Comparison of ENCODE assay signal across 23 cellular contexts in the genomic region with DNA sequence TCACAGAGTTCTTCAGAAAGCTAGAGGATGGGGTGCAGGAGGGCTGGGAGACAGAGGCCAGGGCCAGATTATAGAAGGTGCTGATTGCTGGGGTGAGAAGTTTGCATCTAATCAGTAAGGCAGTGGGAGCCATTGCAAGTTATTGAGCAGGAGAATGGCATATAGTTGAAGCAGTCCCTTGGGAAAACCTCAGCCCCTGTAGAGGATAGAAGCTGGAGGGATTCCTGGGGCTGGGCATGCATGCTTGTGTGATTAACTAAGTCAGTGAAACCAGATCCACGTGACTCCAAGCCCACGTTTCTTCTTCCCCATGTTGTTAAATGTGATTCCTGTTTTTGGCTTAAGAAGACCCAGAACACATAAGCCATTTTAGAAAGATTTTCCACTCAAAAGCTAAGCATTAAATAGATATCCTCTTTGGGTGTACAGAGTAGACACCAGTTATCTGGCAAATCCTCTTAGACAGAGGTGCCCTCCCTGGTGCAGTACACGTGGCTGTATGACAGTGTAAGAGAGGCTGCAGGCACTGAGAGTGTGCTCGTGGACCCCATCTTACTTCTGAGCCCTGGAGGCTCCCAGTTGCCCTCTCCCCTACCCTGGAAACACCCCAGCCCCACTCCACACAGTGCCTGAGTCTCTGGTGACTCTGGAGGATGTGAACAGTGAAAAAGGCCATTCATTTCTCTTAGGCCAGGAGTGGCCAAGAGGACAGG. TPM values are rescaled to one million over a fixed set of nuclear protein-coding genes. Genes with fewer than 3 reads are reported as not detected.
A peak's percentile ranks its signal among the peaks of the same experiment; 100 is the strongest.
DNase-seq lines count a peak whose midpoint lies in the region; ATAC-seq, FAIRE-seq and TF ChIP-seq lines count a peak whose summit lies in the region.
"Had no signal": no experiment of that assay in that cellular context is flagged by ENCODE, and none has a peak within 500 bp of the region (broad histone marks: within the 10 kb centered on the region; RNA-seq: fewer than 3 reads in every experiment).

No MANE protein-coding gene starts in this region.

- peaks cover 71% of the 10 kb centered on the region for H4K20me1 ChIP-seq in astrocyte (ENCODE audit: insufficient read depth, low read length)

- no peak overlapping the region for H3K9ac ChIP-seq in astrocyte (ENCODE audit: low read length)

- H3K4me2 ChIP-seq in astrocyte (ENCODE audit: low read length) = peak overlapping the region; percentile 86
- H3K4me2 ChIP-seq: A549 had no signal

- H3K9me3 ChIP-seq in astrocyte (ENCODE audit: insufficient read depth, low read depth, low read length) = no peaks in the 10 kb centered on the region
- H3K9me3 ChIP-seq: breast epithelium, stomach had no signal

- CTCF ChIA-PET in AG04449 (lab: Yijun Ruan, JAX) = interaction anchor here (0.8 to 3.2 kb wide), 4 partner anchors 9 to 58 kb away, joined by 4 to 18 read pairs (median 7); no protein-coding TSS in a partner anchor
- CTCF ChIA-PET in WTC11 (lab: Charles Lee) = interaction anchor here (1.4 kb wide), 1 partner anchor 9 kb away, joined by 6 read pairs; no protein-coding TSS in a partner anchor

- H3K9me3 Mint-ChIP-seq in astrocyte (ENCODE audit: unreplicated experiment) = peaks cover 2% of the 10 kb centered on the region
- no peaks in the 10 kb centered on the region for H3K9me3 Mint-ChIP-seq in activated naive CD8-positive, alpha-beta T cell treated with anti-CD3 and anti-CD28 coated beads for 36 hours
- no peaks in the 10 kb centered on the region for H3K9me3 Mint-ChIP-seq in WTC11
- H3K9me3 Mint-ChIP-seq: activated CD4-positive, alpha-beta T cell treated with anti-CD3 and anti-CD28 coated beads, Interleukin-2, amount 10 ng/mL, durations not matched to agents 7 days and 5 days had no signal

- H3K4me3 ChIP-seq in AG04449 (ENCODE audit: low read depth, low read length) = no peak overlapping the region
- H3K4me3 ChIP-seq in astrocyte (ENCODE audit: insufficient read depth, low read depth, low read length) = no peak overlapping the region
- H3K4me3 ChIP-seq: A549, breast epithelium had no signal

- H3K27ac Mint-ChIP-seq in astrocyte (ENCODE audit: unreplicated experiment) (no peak overlapping the region), WTC11 (no peak overlapping the region)
- no peak overlapping the region for H3K27ac Mint-ChIP-seq in activated naive CD8-positive, alpha-beta T cell treated with anti-CD3 and anti-CD28 coated beads for 36 hours
- H3K27ac Mint-ChIP-seq: activated CD4-positive, alpha-beta T cell treated with anti-CD3 and anti-CD28 coated beads, Interleukin-2, amount 10 ng/mL, durations not matched to agents 7 days and 5 days; memory B cell had no signal

- peaks cover 2% of the 10 kb centered on the region for H3K36me3 Mint-ChIP-seq in astrocyte (ENCODE audit: low read depth, unreplicated experiment)
- H3K36me3 Mint-ChIP-seq in activated naive CD8-positive, alpha-beta T cell treated with anti-CD3 and anti-CD28 coated beads for 36 hours = no peaks in the 10 kb centered on the region
- H3K36me3 Mint-ChIP-seq in WTC11 = peaks cover 7% of the 10 kb centered on the region; the same call in 1 of the 2 replicates
- H3K36me3 Mint-ChIP-seq: memory B cell had no signal

- no peak overlapping the region for H3K27ac ChIP-seq in astrocyte (ENCODE audit: low read depth, low read length)
- H3K27ac ChIP-seq: A549, breast epithelium had no signal

- no peak overlapping the region for H3K4me3 Mint-ChIP-seq in astrocyte (ENCODE audit: unreplicated experiment)
- no peak overlapping the region for H3K4me3 Mint-ChIP-seq in activated naive CD8-positive, alpha-beta T cell treated with anti-CD3 and anti-CD28 coated beads for 36 hours
- no peak overlapping the region for H3K4me3 Mint-ChIP-seq in WTC11
- H3K4me3 Mint-ChIP-seq: activated CD4-positive, alpha-beta T cell treated with anti-CD3 and anti-CD28 coated beads, Interleukin-2, amount 10 ng/mL, durations not matched to agents 7 days and 5 days; memory B cell had no signal

- H2AFZ ChIP-seq in astrocyte (ENCODE audit: low read depth, low read length) = no peak overlapping the region

- H3K27me3 Mint-ChIP-seq in astrocyte (ENCODE audit: low read depth, unreplicated experiment) (peaks cover 42% of the 10 kb centered on the region), WTC11 (ENCODE audit: low read depth) (peaks cover 37% of the 10 kb centered on the region)
- H3K27me3 Mint-ChIP-seq in activated naive CD8-positive, alpha-beta T cell treated with anti-CD3 and anti-CD28 coated beads for 36 hours = peaks cover 70% of the 10 kb centered on the region

- ATAC-seq in WTC11 (no peak), esophagus mucosa (no peak)
- ATAC-seq: A549 had no signal

- peaks cover 21% of the 10 kb centered on the region for H3K4me1 ChIP-seq in astrocyte (ENCODE audit: insufficient read depth, low read length)

- H3K4me1 Mint-ChIP-seq in astrocyte (ENCODE audit: low read depth, unreplicated experiment) = peaks cover 5% of the 10 kb centered on the region
- H3K4me1 Mint-ChIP-seq in activated naive CD8-positive, alpha-beta T cell treated with anti-CD3 and anti-CD28 coated beads for 36 hours = peaks cover 4% of the 10 kb centered on the region
- H3K4me1 Mint-ChIP-seq in WTC11 = peaks cover 32% of the 10 kb centered on the region

- H3K36me3 ChIP-seq in astrocyte (ENCODE audit: insufficient read depth, low read length) = no peaks in the 10 kb centered on the region
- H3K36me3 ChIP-seq: breast epithelium had no signal

- POLR2A ChIA-PET in AG04449 (lab: Yijun Ruan, JAX) (no interaction called here), WTC11 (lab: Charles Lee) (no interaction called here)

- no peak for FAIRE-seq in astrocyte (lab: Jason Lieb, UNC)
- FAIRE-seq: A549, islet of Langerhans had no signal

- DNase-seq in AG04449 (ENCODE audit: low read depth, low spot score) = peak; percentile 40
- peak; percentile 15 for DNase-seq in GM04503 (ENCODE audit: low read depth)
- DNase-seq in astrocyte (ENCODE audit: low read depth) = peak; percentile 73
- DNase-seq in foreskin melanocyte = peak; percentile 65
- DNase-seq in activated naive CD8-positive, alpha-beta T cell treated with anti-CD3 and anti-CD28 coated beads for 36 hours = no peak
- no peak for DNase-seq in WTC11 (ENCODE audit: low spot score)
- DNase-seq in NCI-H187 treated with DMSO at 0.1 percent for 48 hours (lab: John Stamatoyannopoulos, UW) = no peak
- DNase-seq: activated CD4-positive, alpha-beta T cell treated with anti-CD3 and anti-CD28 coated beads, Interleukin-2, amount 10 ng/mL, durations not matched to agents 7 days and 5 days; activated naive CD4-positive, alpha-beta T cell treated with Interleukin-2 at 50 U/mL for 16 hours; COR-L47; GDM1; H7; NCI-H1930; NCI-H524 treated with DMSO at 0.1 percent for 48 hours; OCI-M1; retina; stomach; T1000 had no signal

- no peak for TF ChIP-seq CTCF in AG04449 (IDR thresholded peaks at IDR 0.05; ENCODE audit: insufficient read depth, low read length, missing control alignments)
- TF ChIP-seq CTCF in astrocyte (IDR thresholded peaks at IDR 0.05; ENCODE audit: insufficient read depth, low read depth, low read length) = no peak
- no peak for TF ChIP-seq CTCF in WTC11 (IDR thresholded peaks at IDR 0.05)

- no peaks in the 10 kb centered on the region for H3K27me3 ChIP-seq in astrocyte (ENCODE audit: insufficient read depth, low read length)
- H3K27me3 ChIP-seq: breast epithelium had no signal

- peaks cover 81% of the 10 kb centered on the region for H3K79me2 ChIP-seq in astrocyte (ENCODE audit: insufficient read depth, low read length)

TF ChIP-seq in WTC11, 78 proteins besides CTCF, POLR2A, EP300 and RAD21 (continues in another document):
- TF ChIP-seq, protein P1, sequence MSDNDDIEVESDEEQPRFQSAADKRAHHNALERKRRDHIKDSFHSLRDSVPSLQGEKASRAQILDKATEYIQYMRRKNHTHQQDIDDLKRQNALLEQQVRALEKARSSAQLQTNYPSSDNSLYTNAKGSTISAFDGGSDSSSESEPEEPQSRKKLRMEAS (CRISPR knock-in tag; IDR thresholded peaks at IDR 0.05) = no peak
- TF ChIP-seq ZNF423 (CRISPR knock-in tag; IDR thresholded peaks at IDR 0.05) (no peak), CREM (CRISPR knock-in tag; IDR thresholded peaks at IDR 0.05) (no peak), SP1 (CRISPR knock-in tag; conservative IDR thresholded peaks at IDR 0.05) (no peak), NFATC4 (CRISPR knock-in tag; IDR thresholded peaks at IDR 0.05) (no peak), IRF2 (CRISPR knock-in tag; IDR thresholded peaks at IDR 0.05; ENCODE audit: borderline replicate concordance, low read depth) (no peak)
- TF ChIP-seq, protein P2, sequence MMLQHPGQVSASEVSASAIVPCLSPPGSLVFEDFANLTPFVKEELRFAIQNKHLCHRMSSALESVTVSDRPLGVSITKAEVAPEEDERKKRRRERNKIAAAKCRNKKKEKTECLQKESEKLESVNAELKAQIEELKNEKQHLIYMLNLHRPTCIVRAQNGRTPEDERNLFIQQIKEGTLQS (CRISPR knock-in tag; conservative IDR thresholded peaks at IDR 0.05) = no peak
- TF ChIP-seq, protein P3, sequence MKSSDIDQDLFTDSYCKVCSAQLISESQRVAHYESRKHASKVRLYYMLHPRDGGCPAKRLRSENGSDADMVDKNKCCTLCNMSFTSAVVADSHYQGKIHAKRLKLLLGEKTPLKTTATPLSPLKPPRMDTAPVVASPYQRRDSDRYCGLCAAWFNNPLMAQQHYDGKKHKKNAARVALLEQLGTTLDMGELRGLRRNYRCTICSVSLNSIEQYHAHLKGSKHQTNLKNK (CRISPR knock-in tag; IDR thresholded peaks at IDR 0.05) = no peak
- TF ChIP-seq, protein P4, sequence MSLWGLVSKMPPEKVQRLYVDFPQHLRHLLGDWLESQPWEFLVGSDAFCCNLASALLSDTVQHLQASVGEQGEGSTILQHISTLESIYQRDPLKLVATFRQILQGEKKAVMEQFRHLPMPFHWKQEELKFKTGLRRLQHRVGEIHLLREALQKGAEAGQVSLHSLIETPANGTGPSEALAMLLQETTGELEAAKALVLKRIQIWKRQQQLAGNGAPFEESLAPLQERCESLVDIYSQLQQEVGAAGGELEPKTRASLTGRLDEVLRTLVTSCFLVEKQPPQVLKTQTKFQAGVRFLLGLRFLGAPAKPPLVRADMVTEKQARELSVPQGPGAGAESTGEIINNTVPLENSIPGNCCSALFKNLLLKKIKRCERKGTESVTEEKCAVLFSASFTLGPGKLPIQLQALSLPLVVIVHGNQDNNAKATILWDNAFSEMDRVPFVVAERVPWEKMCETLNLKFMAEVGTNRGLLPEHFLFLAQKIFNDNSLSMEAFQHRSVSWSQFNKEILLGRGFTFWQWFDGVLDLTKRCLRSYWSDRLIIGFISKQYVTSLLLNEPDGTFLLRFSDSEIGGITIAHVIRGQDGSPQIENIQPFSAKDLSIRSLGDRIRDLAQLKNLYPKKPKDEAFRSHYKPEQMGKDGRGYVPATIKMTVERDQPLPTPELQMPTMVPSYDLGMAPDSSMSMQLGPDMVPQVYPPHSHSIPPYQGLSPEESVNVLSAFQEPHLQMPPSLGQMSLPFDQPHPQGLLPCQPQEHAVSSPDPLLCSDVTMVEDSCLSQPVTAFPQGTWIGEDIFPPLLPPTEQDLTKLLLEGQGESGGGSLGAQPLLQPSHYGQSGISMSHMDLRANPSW (CRISPR knock-in tag; conservative IDR thresholded peaks at IDR 0.05; ENCODE audit: low read depth) = no peak

RNA-seq across cellular contexts. Expression of a gene that starts 3.2 kb away (rescaled TPM):
- total RNA-seq in astrocyte = 8.0 and 14.0 TPM in 2 replicates
- 1 to 10 TPM; 1.7 to 2.2 TPM for total RNA-seq in activated naive CD8-positive, alpha-beta T cell treated with anti-CD3 and anti-CD28 coated beads for 36 hours
- 14.1 to 17.6 TPM (median 16.0 TPM) in 3 replicates for total RNA-seq in WTC11 (2021)
- 3.7 TPM for total RNA-seq in esophagus mucosa

Comparison
In these comparisons a context has a peak if more than half of its experiments do, and no peak if none do; other contexts are left out.
1. DNase-seq: peak in AG04449 (single experiment), GM04503 (single experiment), astrocyte (single experiment) and foreskin melanocyte (single experiment); none in activated naive CD8-positive, alpha-beta T cell treated with anti-CD3 and anti-CD28 coated beads for 36 hours (single experiment), WTC11 (single experiment) and NCI-H187 treated with DMSO at 0.1 percent for 48 hours (single experiment).